Comparison of ENCODE assay signal across 11 cellular contexts in the genomic region with DNA sequence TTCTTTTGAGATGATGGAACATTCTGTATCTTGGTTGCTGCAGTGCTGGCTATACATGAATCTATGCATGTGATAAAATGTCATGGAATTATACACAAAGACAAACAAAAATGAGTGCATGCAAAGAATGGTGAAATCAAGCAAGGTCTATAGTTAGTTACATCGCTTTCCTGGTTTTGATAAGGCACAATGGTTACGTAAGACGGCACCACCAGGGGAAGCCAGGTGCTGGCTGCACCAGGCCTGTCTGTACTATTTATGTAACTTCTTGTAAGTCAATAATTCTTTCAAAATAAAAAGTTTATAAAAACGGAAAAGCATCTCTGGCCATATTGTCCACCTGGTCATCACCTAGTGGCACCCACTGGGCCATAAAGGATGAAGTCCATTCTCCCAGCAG. TPM values are rescaled to one million over a fixed set of nuclear protein-coding genes. Genes with fewer than 3 reads are reported as not detected.
DNase-seq lines count a peak whose midpoint lies in the region; ATAC-seq and TF ChIP-seq lines count a peak whose summit lies in the region.
"Had no signal": no experiment of that assay in that cellular context is flagged by ENCODE, and none has a peak within 500 bp of the region (broad histone marks: within the 10 kb centered on the region; RNA-seq: fewer than 3 reads in every experiment).

No MANE protein-coding gene starts in this region.

- H3K27me3 ChIP-seq in left ventricle myocardium inferior (ENCODE audit: low read depth), result peaks cover 7% of the 10 kb centered on the region
- H3K27me3 ChIP-seq in right cardiac atrium (ENCODE audit: control insufficient read depth, insufficient read depth), result no peaks in the 10 kb centered on the region
- H3K27me3 ChIP-seq in prostate gland (replicated peaks; ENCODE audit: insufficient read depth), result no peaks in the 10 kb centered on the region
- H3K27me3 ChIP-seq in GM23248 (replicated peaks; ENCODE audit: insufficient read depth), result no peaks in the 10 kb centered on the region
- H3K27me3 ChIP-seq: BE2C had no signal

- TF ChIP-seq POLR2A in prostate gland (IDR thresholded peaks at IDR 0.05), result no peak

- no peak overlapping the region for H2AFZ ChIP-seq in GM23248
- H2AFZ ChIP-seq: GM23338 had no signal

- H3K4me1 ChIP-seq in left ventricle myocardium inferior (peaks cover 31% of the 10 kb centered on the region), right cardiac atrium (ENCODE audit: control insufficient read depth, insufficient read depth, low read length) (peaks cover 1% of the 10 kb centered on the region), prostate gland (replicated peaks) (no peaks in the 10 kb centered on the region), GM23248 (ENCODE audit: insufficient read depth) (0 out of 2 replicates have a peak, but pooled peaks cover 11% of the 10 kb centered on the region)

- H3K79me2 ChIP-seq in GM23248 (ENCODE audit: insufficient read depth), result no peaks in the 10 kb centered on the region

- WGBS in right cardiac atrium, result 60% methylated on average over 4 of the region's 4 CpGs
- 84% methylated on average over 4 of the region's 4 CpGs for WGBS in prostate gland
- 80 to 85% methylated on average over 4 of the region's 4 CpGs for WGBS in GM23248 (ENCODE audit: low coverage in 1 of 2, low lambda C conversion rate in 2 of 2, missing lambda C conversion rate in 2 of 2), 2 experiments

- no peaks in the 10 kb centered on the region for H3F3A ChIP-seq in GM23248 (ENCODE audit: insufficient read depth)

- H3K4me3 ChIP-seq in left ventricle myocardium inferior (no peak overlapping the region), right cardiac atrium (ENCODE audit: low read length) (no peak overlapping the region), prostate gland (no peak overlapping the region), GM23248 (no peak overlapping the region)
- H3K4me3 ChIP-seq: GM23338 had no signal

- CTCF ChIA-PET in HEK293T (lab: Yijun Ruan, JAX), result interaction anchor here (0.8 to 3.0 kb wide), 6 partner anchors 8 to 167 kb away, joined by 3 to 28 read pairs (median 8); no protein-coding TSS in a partner anchor

- H3K9me2 ChIP-seq in GM23248 (ENCODE audit: insufficient read depth), result no peaks in the 10 kb centered on the region

- DNase-seq in left ventricle myocardium inferior, result no peak
- no peak for DNase-seq in right cardiac atrium
- peak; percentile 21 for DNase-seq in OCI-M1 (lab: John Stamatoyannopoulos, UW)
- DNase-seq in inferior parietal cortex (ENCODE audit: extremely low spot score), result peak; percentile 19
- no peak for DNase-seq in HEK293T (ENCODE audit: extremely low spot score)
- no peak for DNase-seq in prostate gland (ENCODE audit: low spot score)
- DNase-seq in GM23248, result no peak
- DNase-seq: NCI-H1436 treated with DMSO at 0.1 percent for 48 hours had no signal

- intact Hi-C loops in left ventricle myocardium inferior (cut with micrococcal nuclease), result loop anchor here (5.0 kb wide), 1 partner anchor 169 kb away; no protein-coding TSS in a partner anchor
- intact Hi-C loops in right cardiac atrium (cut with DNase I), result loop anchor here in 3 of 4 donors (5.0 kb wide), 2 partner anchors 109 to 169 kb away; no protein-coding TSS in a partner anchor
- intact Hi-C loops in prostate gland (cut with DNase I), result no loop called here

- in situ Hi-C loops in GM23248 (cut with MboI), result loop anchor here (10.0 kb wide), 1 partner anchor 111 kb away; no protein-coding TSS in a partner anchor

- no peaks in the 10 kb centered on the region for H4K20me1 ChIP-seq in GM23248 (ENCODE audit: insufficient read depth)

- no peaks in the 10 kb centered on the region for H3K36me3 ChIP-seq in left ventricle myocardium inferior
- H3K36me3 ChIP-seq in prostate gland, result no peaks in the 10 kb centered on the region
- H3K36me3 ChIP-seq in GM23248 (ENCODE audit: low read depth), result no peaks in the 10 kb centered on the region
- H3K36me3 ChIP-seq: BE2C had no signal

- H3K4me2 ChIP-seq in GM23248 (ENCODE audit: unreplicated experiment), result no peak overlapping the region
- H3K4me2 ChIP-seq: GM23338 had no signal

- H3K9ac ChIP-seq in GM23248, result no peak overlapping the region

- POLR2A ChIA-PET in HEK293T (lab: Yijun Ruan, JAX), result interaction anchor here (2.1 kb wide), 1 partner anchor 109 kb away, joined by 5 read pairs; no protein-coding TSS in a partner anchor

- TF ChIP-seq CTCF in left ventricle myocardium inferior (IDR thresholded peaks at IDR 0.05; ENCODE audit: borderline replicate concordance), result no peak
- TF ChIP-seq CTCF in prostate gland (IDR thresholded peaks at IDR 0.05), result no peak

- no peaks in the 10 kb centered on the region for H3K9me3 ChIP-seq in left ventricle myocardium inferior (replicated peaks)
- no peaks in the 10 kb centered on the region for H3K9me3 ChIP-seq in right cardiac atrium (ENCODE audit: control insufficient read depth, low read length)
- no peaks in the 10 kb centered on the region for H3K9me3 ChIP-seq in prostate gland
- H3K9me3 ChIP-seq in GM23248 (ENCODE audit: low read depth), result no peaks in the 10 kb centered on the region
- H3K9me3 ChIP-seq: BE2C had no signal

- H3K27ac ChIP-seq in left ventricle myocardium inferior (replicated peaks) (peak overlapping the region; percentile 36), right cardiac atrium (ENCODE audit: low read length) (no peak overlapping the region), prostate gland (no peak overlapping the region), GM23248 (no peak overlapping the region)

- ATAC-seq in right cardiac atrium (no peak), HG03045 (IDR thresholded peaks at IDR 0.05; ENCODE audit: unreplicated experiment) (no peak)

TF ChIP-seq in HEK293T, 16 proteins besides CTCF, POLR2A, EP300 and RAD21:
- TF ChIP-seq TARDBP (IDR thresholded peaks at IDR 0.05) (no peak), FOXA1 (IDR thresholded peaks at IDR 0.05) (no peak), ELF4 (IDR thresholded peaks at IDR 0.05) (no peak)

RNA-seq across cellular contexts. Expression of a gene that starts 46.5 kb away (rescaled TPM):
- total RNA-seq in left ventricle myocardium inferior (15.1 TPM), right cardiac atrium (10 to 100 TPM; 25.1 to 32.0 (median 28.1) TPM), prostate gland (10 to 100 TPM; 37.9 to 39.9 TPM)
- polyA plus RNA-seq in right cardiac atrium (26.8 TPM), GM23248 (2016; fragmentation: Nextera tagmentation; extraction: Ambion mirVana) (0.33 and 0.59 TPM in 2 replicates)
- 1.3 and 3.4 TPM in 2 replicates for total RNA-seq in GM23248 (2014; rRNA removed; shearing (Covaris generic))

Comparison
In these comparisons a context has a peak if more than half of its experiments do, and no peak if none do; other contexts are left out.
1. DNase-seq: peak in OCI-M1 (single experiment) and inferior parietal cortex (single experiment); none in left ventricle myocardium inferior (single experiment), right cardiac atrium (0 of 3), HEK293T (single experiment), prostate gland (single experiment) and GM23248 (single experiment).